9 cellular contexts compared by ENCODE assay signal in the genomic region with DNA sequence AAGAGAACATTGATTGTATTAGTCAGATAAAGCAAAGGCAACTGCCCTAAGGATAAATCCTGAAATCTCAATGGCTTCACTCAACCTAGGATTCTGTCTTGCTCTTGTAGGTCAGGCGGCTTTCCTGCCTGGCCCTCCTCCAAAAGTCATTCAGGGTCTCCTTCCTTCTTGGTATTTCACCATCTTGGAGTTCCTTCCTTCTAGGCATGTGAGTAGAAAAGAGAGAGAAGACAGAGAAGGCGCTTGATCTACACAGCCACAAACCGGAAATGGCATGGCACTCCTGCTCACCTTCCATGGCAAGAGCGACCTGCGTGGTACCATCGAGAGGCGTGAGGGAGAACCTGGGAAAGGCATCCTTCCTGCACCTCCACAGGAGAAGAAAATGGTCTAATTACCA. TPM values are rescaled to one million over a fixed set of nuclear protein-coding genes. Genes with fewer than 3 reads are reported as not detected.
"Had no signal": no experiment of that assay in that cellular context is flagged by ENCODE, and none has a peak within 500 bp of the region (broad histone marks: within the 10 kb centered on the region; RNA-seq: fewer than 3 reads in every experiment).

No MANE protein-coding gene starts in this region.

- H3K4me3 ChIP-seq: GM23248, HAP-1 had no signal

- H3K4me1 ChIP-seq: HAP-1 had no signal

- H3K36me3 ChIP-seq: HAP-1 had no signal

- H2AFZ ChIP-seq: GM23248 had no signal

- H3K9me3 ChIP-seq: HAP-1 had no signal

- H3K4me3 Mint-ChIP-seq: HFFc6 had no signal

- DNase-seq: GM23248, GOT3, H7, HFFc6, IMR-90 had no signal

- H3K27ac Mint-ChIP-seq: HFFc6 had no signal

- ATAC-seq: HCT116 had no signal

- H3K27ac ChIP-seq: GM23248 had no signal

RNA-seq across cellular contexts. Expression of a gene that starts 45.3 kb away (rescaled TPM):
- total RNA-seq: GM23248, H4, H7, HFFc6, HT-29, IMR-90 had no signal
- polyA plus RNA-seq: GM23248, IMR-90 had no signal
